In genomic region chr5:58648846-58649245, GRCh38 we compare ENCODE assay signal across 21 cellular contexts.
"Had no signal": no experiment of that assay in that cellular context is flagged by ENCODE, and none has a peak within 500 bp of the region (broad histone marks: within the 10 kb centered on the region; RNA-seq: fewer than 3 reads in every experiment).

No MANE protein-coding gene starts in this region.

- H3K27me3 ChIP-seq: ascending aorta, body of pancreas had no signal

- ATAC-seq: activated CD4-positive, CD25-positive, alpha-beta regulatory T cell treated with anti-CD3 and anti-CD28 coated beads, Interleukin-2, amount 50 U/mL, for 24 hours; activated CD8-positive, alpha-beta T cell treated with anti-CD3 and anti-CD28 coated beads for 36 hours; body of pancreas; T-cell had no signal

- H3K27ac ChIP-seq: ascending aorta, body of pancreas, KMS-11 had no signal

- H3K4me1 ChIP-seq: ascending aorta, body of pancreas had no signal

- DNase-seq: activated CD4-positive, alpha-beta T cell treated with anti-CD3 and anti-CD28 coated beads for 4 hours; activated CD8-positive, alpha-beta memory T cell treated with anti-CD3 and anti-CD28 coated beads, Interleukin-2, amount 50 U/mL, for 4 hours; activated CD8-positive, alpha-beta T cell treated with anti-CD3 and anti-CD28 coated beads for 36 hours; activated effector memory CD4-positive, alpha-beta T cell treated with Interleukin-2 at 50 U/mL for 16 hours; activated naive CD4-positive, alpha-beta T cell; body of pancreas; MM.1S; NCI-H1105; NCI-H1436; NCI-H1694 treated with DMSO at 0.1 percent for 48 hours; NCI-H2029 treated with DMSO at 0.1 percent for 48 hours; NCI-H345; NCI-H510A; NCI-H526 treated with DMSO at 0.1 percent for 48 hours; NCI-H82; SIG-M5; T-cell; T-helper 2 cell had no signal

- H3K36me3 ChIP-seq: ascending aorta had no signal

- H3K4me2 ChIP-seq: KMS-11 had no signal

- H3K4me3 ChIP-seq: ascending aorta, body of pancreas had no signal

- H3K9me3 ChIP-seq: ascending aorta, body of pancreas had no signal
